In the genomic region with DNA sequence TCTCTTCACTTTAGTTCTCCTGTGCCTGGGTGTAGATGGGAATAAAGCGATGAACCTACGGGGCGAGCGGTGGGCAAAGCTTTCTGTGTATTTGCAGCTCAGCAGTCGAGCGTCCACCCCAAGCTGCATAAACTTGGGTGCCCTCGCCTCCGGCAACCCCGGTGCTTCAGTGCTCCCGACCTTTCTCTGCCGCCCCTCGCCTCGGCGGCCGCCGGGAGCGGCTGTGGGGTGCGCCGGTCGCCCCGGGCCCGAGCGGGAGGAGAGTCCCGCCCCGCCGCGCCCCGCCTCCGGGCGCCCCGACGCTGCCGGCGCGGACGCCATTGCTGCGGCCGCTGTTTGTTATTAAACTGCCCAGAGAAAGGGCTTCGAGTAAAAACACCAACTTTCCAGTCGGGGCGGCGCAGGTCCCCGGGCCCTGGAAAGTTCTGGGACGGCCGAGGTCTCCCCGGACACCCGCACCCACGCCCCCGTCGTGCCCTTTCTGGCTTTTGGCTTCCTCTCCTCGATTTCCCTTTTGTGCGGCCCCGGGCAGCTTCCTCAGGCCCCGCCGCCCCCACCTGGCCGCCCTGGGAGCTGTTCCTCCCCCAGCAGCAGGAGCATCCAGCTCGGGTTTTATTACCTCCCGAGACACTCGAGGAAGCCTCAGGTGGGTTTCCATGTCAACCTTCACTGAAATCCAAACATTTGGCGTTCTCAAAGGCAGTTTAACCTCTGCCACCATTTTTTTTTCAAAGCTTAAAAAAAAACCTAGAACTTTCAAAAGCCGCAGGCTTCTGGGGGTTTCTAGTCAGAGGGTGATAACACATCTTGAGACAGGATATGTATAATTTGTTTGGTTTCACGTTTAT, we compare ENCODE assay signal across 9 cellular contexts.
A peak's percentile ranks its signal among the peaks of the same experiment; 100 is the strongest.
DNase-seq lines count a peak whose midpoint lies in the region; ATAC-seq, FAIRE-seq and TF ChIP-seq lines count a peak whose summit lies in the region.
"Had no signal": no experiment of that assay in that cellular context is flagged by ENCODE, and none has a peak within 500 bp of the region (broad histone marks: within the 10 kb centered on the region; RNA-seq: fewer than 3 reads in every experiment).

No MANE protein-coding gene starts in this region.

- no peaks in the 10 kb centered on the region for H3K36me3 ChIP-seq in BJ (ENCODE audit: control insufficient read depth, insufficient read depth, low read length)
- H3K36me3 ChIP-seq in OCI-LY1 (ENCODE audit: insufficient read depth, low read length), result no peaks in the 10 kb centered on the region
- no peaks in the 10 kb centered on the region for H3K36me3 ChIP-seq in neutrophil
- no peaks in the 10 kb centered on the region for H3K36me3 ChIP-seq in tibial nerve

- H4K20me1 ChIP-seq in OCI-LY1 (ENCODE audit: insufficient read depth, low read length), result no peaks in the 10 kb centered on the region

- peak overlapping the region; percentile 70 for H3K9ac ChIP-seq in OCI-LY1 (ENCODE audit: low read length)

- H3K4me1 Mint-ChIP-seq in activated T-helper 1 cell treated with anti-CD3 and anti-CD28 coated beads, Interleukin-12 subunit alpha, Interleukin-12 subunit beta, Interleukin-2, Interleukin-4 antibody, amounts not matched to agents 30 ng/mL and 10 ng/mL and 1 ng/mL, durations not matched to agents 14 hours and 24 hours and 36 hours (ENCODE audit: low read depth), result peaks cover 30% of the 10 kb centered on the region

- FAIRE-seq in GM19239 (lab: Jason Lieb, UNC), result peak; percentile 26
- FAIRE-seq: K562 had no signal

- peaks cover 2% of the 10 kb centered on the region for H3K36me3 Mint-ChIP-seq in activated T-helper 1 cell treated with anti-CD3 and anti-CD28 coated beads, Interleukin-12 subunit alpha, Interleukin-12 subunit beta, Interleukin-2, Interleukin-4 antibody, amounts not matched to agents 30 ng/mL and 10 ng/mL and 1 ng/mL, durations not matched to agents 14 hours and 24 hours and 36 hours (ENCODE audit: low read depth)

- intact Hi-C loops in activated T-helper 1 cell treated with anti-CD3 and anti-CD28 coated beads, Interleukin-12 subunit alpha, Interleukin-12 subunit beta, Interleukin-2, Interleukin-4 antibody, amounts not matched to agents 30 ng/mL and 10 ng/mL and 1 ng/mL, durations not matched to agents 14 hours and 24 hours and 36 hours (cut with micrococcal nuclease), result loop anchor here (1.0 to 5.0 kb wide), 7 partner anchors 26 to 379 kb away; no protein-coding TSS in a partner anchor

- no peak for TF ChIP-seq POLR2A in tibial nerve (IDR thresholded peaks at IDR 0.05)

- CTCF ChIA-PET in BJ (lab: Yijun Ruan, JAX), result interaction anchor here (1.4 to 2.4 kb wide), 4 partner anchors 9 to 380 kb away, joined by 3 to 7 read pairs (median 6); partner anchors contain the start of gene ADAMTS6

- peak overlapping the region; percentile 39 for H3K27ac ChIP-seq in OCI-LY1 (ENCODE audit: low read depth, low read length, poor library complexity, severe bottlenecking)
- H3K27ac ChIP-seq in neutrophil, result no peak overlapping the region
- peak overlapping the region; percentile 72 to 89 (median 84) for H3K27ac ChIP-seq in tibial nerve

- peak overlapping the region; percentile 42 for H3K27ac Mint-ChIP-seq in activated T-helper 1 cell treated with anti-CD3 and anti-CD28 coated beads, Interleukin-12 subunit alpha, Interleukin-12 subunit beta, Interleukin-2, Interleukin-4 antibody, amounts not matched to agents 30 ng/mL and 10 ng/mL and 1 ng/mL, durations not matched to agents 14 hours and 24 hours and 36 hours

- no peaks in the 10 kb centered on the region for H3K9me3 ChIP-seq in OCI-LY1 (ENCODE audit: low read length)
- no peaks in the 10 kb centered on the region for H3K9me3 ChIP-seq in neutrophil
- H3K9me3 ChIP-seq in tibial nerve, result no peaks in the 10 kb centered on the region

- ATAC-seq in HG03378 (IDR thresholded peaks at IDR 0.05; ENCODE audit: unreplicated experiment), result peak; percentile 50
- ATAC-seq: K562 had no signal

- peak in 1 of 2 donors; percentile 9 for TF ChIP-seq EP300 in tibial nerve (IDR thresholded peaks at IDR 0.05)

- peak overlapping the region; percentile 70 for H3K4me2 ChIP-seq in OCI-LY1 (ENCODE audit: low read length)

- peak overlapping the region; percentile 95 for H2AFZ ChIP-seq in OCI-LY1 (ENCODE audit: low read length)

- peaks cover 25% of the 10 kb centered on the region for H3K27me3 Mint-ChIP-seq in activated T-helper 1 cell treated with anti-CD3 and anti-CD28 coated beads, Interleukin-12 subunit alpha, Interleukin-12 subunit beta, Interleukin-2, Interleukin-4 antibody, amounts not matched to agents 30 ng/mL and 10 ng/mL and 1 ng/mL, durations not matched to agents 14 hours and 24 hours and 36 hours (ENCODE audit: insufficient read depth)

- H3K4me3 Mint-ChIP-seq in activated T-helper 1 cell treated with anti-CD3 and anti-CD28 coated beads, Interleukin-12 subunit alpha, Interleukin-12 subunit beta, Interleukin-2, Interleukin-4 antibody, amounts not matched to agents 30 ng/mL and 10 ng/mL and 1 ng/mL, durations not matched to agents 14 hours and 24 hours and 36 hours, result peak overlapping the region; percentile 79

- no peaks in the 10 kb centered on the region for H3K9me2 ChIP-seq in OCI-LY1 (ENCODE audit: low read depth, low read length)

- H3K27me3 ChIP-seq in BJ (ENCODE audit: control insufficient read depth, insufficient read depth, low read length), result no peaks in the 10 kb centered on the region
- H3K27me3 ChIP-seq in OCI-LY1 (ENCODE audit: insufficient read depth, low read length), result no peaks in the 10 kb centered on the region
- H3K27me3 ChIP-seq in neutrophil, result peaks cover 46% of the 10 kb centered on the region
- H3K27me3 ChIP-seq in tibial nerve, result no peaks in the 10 kb centered on the region

- 3% methylated on average over 34 to 57 of the region's 62 CpGs for WGBS in tibial nerve, 2 donors

- peak; percentile 32; the same call in 1 of the 2 replicates for TF ChIP-seq CTCF in BJ (IDR thresholded peaks at IDR 0.05; ENCODE audit: insufficient read depth, low read depth, low read length)
- TF ChIP-seq CTCF in OCI-LY1 (IDR thresholded peaks at IDR 0.05; ENCODE audit: low read length), result peak; percentile 50
- no peak for TF ChIP-seq CTCF in fibroblast of pulmonary artery (IDR thresholded peaks at IDR 0.05; ENCODE audit: low read length, missing control alignments)
- TF ChIP-seq CTCF in neutrophil (IDR thresholded peaks at IDR 0.05), result no peak
- peak in 3 of 5 experiments; percentile 18 to 35 (median 25) for TF ChIP-seq CTCF in tibial nerve (IDR thresholded peaks at IDR 0.05)

- H3F3A ChIP-seq in OCI-LY1 (ENCODE audit: insufficient read depth, low read length), result peaks cover 5% of the 10 kb centered on the region; the same call in 1 of the 2 replicates

- H3K4me1 ChIP-seq in OCI-LY1 (ENCODE audit: insufficient read depth, low read length, severe bottlenecking) (peaks cover 26% of the 10 kb centered on the region), neutrophil (ENCODE audit: control insufficient read depth in 1 of 2, insufficient read depth in 1 of 2, low read depth in 1 of 2, low read length in 1 of 2) (peaks cover 3 to 5% of the 10 kb centered on the region in 2 experiments), tibial nerve (peaks cover 0 to 21% (median 1%) of the 10 kb centered on the region in 4 donors)

- POLR2A ChIA-PET in BJ (lab: Charles Lee), result interaction anchor here (0.5 kb wide), 1 partner anchor 377 kb away, joined by 9 read pairs; no protein-coding TSS in a partner anchor

- DNase-seq in BJ (ENCODE audit: low read depth), result no peak
- DNase-seq in GM19239 (ENCODE audit: insufficient read length, low spot score), result peak; percentile 57
- DNase-seq in activated T-helper 1 cell treated with anti-CD3 and anti-CD28 coated beads, Interleukin-12 subunit alpha, Interleukin-12 subunit beta, Interleukin-2, Interleukin-4 antibody, amounts not matched to agents 30 ng/mL and 10 ng/mL and 1 ng/mL, durations not matched to agents 14 hours and 24 hours and 36 hours (ENCODE audit: low spot score), result no peak
- peak; percentile 63 for DNase-seq in fibroblast of pulmonary artery (ENCODE audit: low read depth)
- DNase-seq in tibial nerve (ENCODE audit: low spot score in 2 of 2), result peak; percentile 14 to 29

- H3K79me2 ChIP-seq in OCI-LY1 (ENCODE audit: insufficient read depth, low read length), result no peaks in the 10 kb centered on the region

- no peaks in the 10 kb centered on the region for H3K9me3 Mint-ChIP-seq in activated T-helper 1 cell treated with anti-CD3 and anti-CD28 coated beads, Interleukin-12 subunit alpha, Interleukin-12 subunit beta, Interleukin-2, Interleukin-4 antibody, amounts not matched to agents 30 ng/mL and 10 ng/mL and 1 ng/mL, durations not matched to agents 14 hours and 24 hours and 36 hours

- H3K4me3 ChIP-seq in BJ (ENCODE audit: low read depth, low read length) (peak overlapping the region; percentile 39), OCI-LY1 (ENCODE audit: low read depth, low read length, poor library complexity, severe bottlenecking) (peak overlapping the region; percentile 70), fibroblast of pulmonary artery (replicated peaks; ENCODE audit: low read depth, low read length) (peak overlapping the region; percentile 54), neutrophil (ENCODE audit: low read depth in 1 of 2, low read length in 1 of 2) (peak overlapping the region; percentile 49 to 53), tibial nerve (peak overlapping the region; percentile 52 to 71 (median 63))
- H3K4me3 ChIP-seq: K562 had no signal

Comparison
In these comparisons a context has a peak if more than half of its experiments do, and no peak if none do; other contexts are left out.
1. DNase-seq: peak in GM19239 (single experiment), fibroblast of pulmonary artery (single experiment) and tibial nerve (2 of 2); none in BJ (single experiment) and activated T-helper 1 cell treated with anti-CD3 and anti-CD28 coated beads, Interleukin-12 subunit alpha, Interleukin-12 subunit beta, Interleukin-2, Interleukin-4 antibody, amounts not matched to agents 30 ng/mL and 10 ng/mL and 1 ng/mL, durations not matched to agents 14 hours and 24 hours and 36 hours (single experiment).
2. CTCF ChIP-seq: peak in BJ (single experiment), OCI-LY1 (single experiment) and tibial nerve (3 of 5); none in fibroblast of pulmonary artery (single experiment) and neutrophil (single experiment).
3. Peak in every context shown above with its lines, with median percentiles within 50 percentile points of each other: H3K4me3 ChIP-seq.